Comparison of ENCODE assay signal across 8 cellular contexts in the genomic region with DNA sequence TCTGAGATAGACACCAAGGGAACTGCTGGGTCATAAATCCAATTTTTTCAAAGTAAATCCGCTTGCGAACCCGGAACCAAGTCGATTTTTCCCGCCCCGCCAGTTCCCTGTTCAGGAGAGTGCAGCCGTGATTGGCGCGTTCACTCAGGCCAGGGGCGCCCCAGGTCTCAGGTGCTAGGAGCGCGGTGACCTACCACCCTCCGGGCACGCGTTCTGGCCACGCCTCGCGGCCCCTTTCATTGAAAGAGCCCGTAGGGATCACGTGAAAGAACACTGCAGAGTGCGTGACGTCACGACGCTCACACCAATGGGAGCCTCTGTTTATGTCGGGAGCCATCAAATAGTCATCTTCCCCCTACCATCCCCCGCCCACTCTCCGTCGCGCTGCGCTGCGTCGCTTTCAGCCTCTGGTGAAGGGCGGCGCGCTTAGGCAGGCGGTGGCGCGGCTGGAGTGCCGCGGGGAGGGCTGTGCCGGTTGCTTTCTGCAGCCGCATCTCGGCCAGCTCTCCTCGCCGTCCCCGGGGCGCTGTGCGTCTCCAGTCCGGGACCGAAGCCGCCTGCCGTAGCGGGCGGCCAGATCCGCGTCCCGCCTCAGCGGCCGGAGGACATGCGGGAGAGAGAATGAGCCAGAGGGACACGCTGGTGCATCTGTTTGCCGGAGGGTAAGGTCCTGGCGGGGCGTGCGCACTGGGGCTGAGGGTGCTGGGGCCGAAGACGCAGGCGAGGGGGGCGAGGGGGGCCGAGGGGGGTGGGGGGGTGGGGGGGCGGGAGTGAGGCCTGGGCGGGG. TPM values are rescaled to one million over a fixed set of nuclear protein-coding genes. Genes with fewer than 3 reads are reported as not detected.
DNase-seq lines count a peak whose midpoint lies in the region; ATAC-seq and TF ChIP-seq lines count a peak whose summit lies in the region.

A gene with protein sequence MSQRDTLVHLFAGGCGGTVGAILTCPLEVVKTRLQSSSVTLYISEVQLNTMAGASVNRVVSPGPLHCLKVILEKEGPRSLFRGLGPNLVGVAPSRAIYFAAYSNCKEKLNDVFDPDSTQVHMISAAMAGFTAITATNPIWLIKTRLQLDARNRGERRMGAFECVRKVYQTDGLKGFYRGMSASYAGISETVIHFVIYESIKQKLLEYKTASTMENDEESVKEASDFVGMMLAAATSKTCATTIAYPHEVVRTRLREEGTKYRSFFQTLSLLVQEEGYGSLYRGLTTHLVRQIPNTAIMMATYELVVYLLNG (plus strand): TSS at position 403 of the 787 bp plus-strand sequence. CDS start 219 bp downstream, at position 622.

- TF ChIP-seq CTCF in chondrocyte (IDR thresholded peaks at IDR 0.05): no peak
- no peak for TF ChIP-seq CTCF in kidney epithelial cell (IDR thresholded peaks at IDR 0.05; ENCODE audit: insufficient read depth, low read length, poor library complexity, severe bottlenecking)

- peaks cover 38% of the 10 kb centered on the region for H3K4me1 Mint-ChIP-seq in chondrocyte (ENCODE audit: low read depth)

- H3K27ac Mint-ChIP-seq in chondrocyte (ENCODE audit: unreplicated experiment): peak within 1 kb of the TSS; percentile 98

- peak; percentile 99 for DNase-seq in AML-193 (lab: John Stamatoyannopoulos, UW)
- peak; percentile 87 for DNase-seq in NCI-H510A treated with DMSO at 0.1 percent for 48 hours (lab: John Stamatoyannopoulos, UW)
- peak; percentile 93 to 95 for DNase-seq in activated CD4-positive, alpha-beta T cell treated with anti-CD3 and anti-CD28 coated beads for 24 hours (ENCODE audit: low read depth in 2 of 2)
- peak; percentile 97 for DNase-seq in chondrocyte (ENCODE audit: low spot score)
- peak; percentile 94 for DNase-seq in kidney epithelial cell (ENCODE audit: low read depth)
- DNase-seq in stimulated activated CD4-positive, alpha-beta T cell treated with anti-CD3 and anti-CD28 coated beads, Interleukin-15, amount 100 ng/mL, for 48 hours (ENCODE audit: low read depth in 2 of 2): peak; percentile 94 to 95

- H3K27me3 Mint-ChIP-seq in chondrocyte (ENCODE audit: low read depth): peaks cover under 1% of the 10 kb centered on the region

- ATAC-seq in HG03439 (IDR thresholded peaks at IDR 0.05; ENCODE audit: unreplicated experiment): peak; percentile 99

- no peaks in the 10 kb centered on the region for H3K27me3 ChIP-seq in kidney epithelial cell (ENCODE audit: control insufficient read depth, insufficient read depth, low read length)

- TF ChIP-seq POLR2A in GM19193 (IDR thresholded peaks at IDR 0.05; ENCODE audit: extremely low read depth, insufficient read depth, insufficient read length): peak; percentile 89

- peak within 1 kb of the TSS; percentile 97 for H3K4me3 Mint-ChIP-seq in chondrocyte (ENCODE audit: unreplicated experiment)

- H3K36me3 ChIP-seq in kidney epithelial cell (ENCODE audit: control insufficient read depth, insufficient read depth, low read length): no peaks in the 10 kb centered on the region

- H3K4me3 ChIP-seq in kidney epithelial cell (ENCODE audit: low read depth, low read length): peak within 1 kb of the TSS; percentile 85

- peaks cover under 1% of the 10 kb centered on the region for H3K9me3 Mint-ChIP-seq in chondrocyte (ENCODE audit: low read depth)

- H3K36me3 Mint-ChIP-seq in chondrocyte (ENCODE audit: low read depth): peaks cover under 1% of the 10 kb centered on the region

RNA-seq across cellular contexts. Expression of the gene that starts here (rescaled TPM):
- 46.7 to 59.1 TPM (median 58.6 TPM) in 3 replicates for total RNA-seq in chondrocyte
- 63.8 and 75.0 TPM in 2 replicates for total RNA-seq in kidney epithelial cell

Comparison
In these comparisons a context has a peak if more than half of its experiments do, and no peak if none do; other contexts are left out.
1. Peak in every context shown above with its lines: DNase-seq, ATAC-seq and H3K4me3 ChIP-seq.